ENCODE assay signal across 8 cellular contexts in genomic region chr10:86215712-86216111, GRCh38.
"Had no signal": no experiment of that assay in that cellular context is flagged by ENCODE, and none has a peak within 500 bp of the region (broad histone marks: within the 10 kb centered on the region; RNA-seq: fewer than 3 reads in every experiment).

No MANE protein-coding gene starts in this region.

- H3K4me3 ChIP-seq: GM23338, HAP-1 had no signal

- DNase-seq: H7, HFFc6, KBM-7 had no signal

- H3K4me1 Mint-ChIP-seq: GM23338 had no signal

- H3K4me2 ChIP-seq: GM23338 had no signal

- H3K4me3 Mint-ChIP-seq: GM23338, HFFc6, IgD-negative memory B cell had no signal

- FAIRE-seq: HTR-8/SVneo had no signal

- ATAC-seq: GM23338, HCT116 had no signal

- H3K9me3 ChIP-seq: HAP-1 had no signal

- H3K36me3 ChIP-seq: HAP-1 had no signal

- H3K9me3 Mint-ChIP-seq: GM23338, IgD-negative memory B cell had no signal

- H2AFZ ChIP-seq: GM23338 had no signal

- H3K4me1 ChIP-seq: HAP-1 had no signal

- H3K27ac Mint-ChIP-seq: GM23338, HFFc6, IgD-negative memory B cell had no signal
